ENCODE assay signal across 8 cellular contexts in genomic region chr4:102263024-102263787, GRCh38.
DNase-seq lines count a peak whose midpoint lies in the region; ATAC-seq, FAIRE-seq and TF ChIP-seq lines count a peak whose summit lies in the region.

No MANE protein-coding gene starts in this region.

- TF ChIP-seq RAD21 in GM12878 (IDR thresholded peaks at IDR 0.05; ENCODE audit: insufficient read depth, low read depth, low read length) = peak; percentile 61

- no peak overlapping the region for H2AFZ ChIP-seq in GM12878 (ENCODE audit: control insufficient read depth, low read depth, low read length)

- no peak overlapping the region for H3K27ac ChIP-seq in GM12878 (ENCODE audit: control insufficient read depth, insufficient read depth)

- no TSS peak for BruUV-seq in GM12878 (replicated peaks; lab: Mats Ljungman, UMichigan)

- H3K9me3 ChIP-seq in GM12878 (replicated peaks; ENCODE audit: control insufficient read depth, insufficient read depth, low read length) = no peaks in the 10 kb centered on the region

- 58% methylated on average over 3 of the region's 3 CpGs for WGBS in GM12878 (ENCODE audit: insufficient coverage, insufficient replicate concordance, low lambda C conversion rate, missing lambda C conversion rate)
- 40 to 42% methylated on average over 3 of the region's 3 CpGs for WGBS in lower leg skin, 2 donors

- no peaks in the 10 kb centered on the region for H3K27me3 ChIP-seq in GM12878 (replicated peaks in 1 of 2; ENCODE audit: control insufficient read depth in 2 of 2, insufficient read depth in 2 of 2, low read length in 1 of 2)

- H3K4me3 ChIP-seq in GM12878 (no peak overlapping the region), lower leg skin (ENCODE audit: low read depth, poor library complexity, severe bottlenecking) (no peak overlapping the region)

- no peak overlapping the region for H3K4me2 ChIP-seq in GM12878 (ENCODE audit: control insufficient read depth, insufficient read depth)

- SMC1A ChIA-PET in GM12878 (lab: Charles Lee; ENCODE audit: uncharacterized antibody, unreplicated experiment) = interaction anchor here (1.2 to 1.7 kb wide), 3 partner anchors 9 to 168 kb away, joined by 3 to 5 read pairs (median 3); no protein-coding TSS in a partner anchor

- ATAC-seq in GM19324 (IDR thresholded peaks at IDR 0.05; ENCODE audit: low FRiP score, unreplicated experiment) (peak; percentile 59), HG03108 (IDR thresholded peaks at IDR 0.05; ENCODE audit: unreplicated experiment) (peak; percentile 74), GM12878 (peak; percentile 94), left lobe of liver (peak; percentile 89)

- RAD21 ChIA-PET in GM12878 (lab: Charles Lee; ENCODE audit: unreplicated experiment) = interaction anchor here (2.6 kb wide), 1 partner anchor 167 kb away, joined by 16 read pairs; no protein-coding TSS in a partner anchor

- in situ Hi-C loops in GM12878 (cut with MboI) = no loop called here

- no peaks in the 10 kb centered on the region for H4K20me1 ChIP-seq in GM12878 (ENCODE audit: control insufficient read depth, insufficient read depth)

- TF ChIP-seq EP300 in GM12878 (IDR thresholded peaks at IDR 0.05; ENCODE audit: borderline replicate concordance in 1 of 2, control insufficient read depth in 1 of 2, low read depth in 2 of 2, low read length in 2 of 2) = no peak

- CTCF ChIA-PET in GM12878 (lab: Yijun Ruan, JAX) = interaction anchor here (1.1 to 1.6 kb wide), 3 partner anchors 83 to 167 kb away, joined by 3 to 6 read pairs (median 5); partner anchors contain the start of gene SLC39A8

- no peak for FAIRE-seq in GM12878 (lab: Jason Lieb, UNC)

- peak; percentile 57 for DNase-seq in NCI-H1105 treated with DMSO at 0.1 percent for 48 hours (lab: John Stamatoyannopoulos, UW)
- DNase-seq in NCI-H1105 (lab: John Stamatoyannopoulos, UW) = no peak
- DNase-seq in NCI-H2227 treated with DMSO at 0.1 percent for 48 hours (lab: John Stamatoyannopoulos, UW) = peak; percentile 60
- DNase-seq in GM12878 (ENCODE audit: low read depth, low spot score) = no peak
- DNase-seq in left lobe of liver (ENCODE audit: low spot score) = no peak
- DNase-seq in lower leg skin (ENCODE audit: low spot score in 2 of 2) = no peak

- no peaks in the 10 kb centered on the region for H3K36me3 ChIP-seq in GM12878 (ENCODE audit: control insufficient read depth in 2 of 2, insufficient read depth in 2 of 2, low read length in 1 of 2)

- POLR2A ChIA-PET in GM12878 (lab: Charles Lee) = no interaction called here

- no peaks in the 10 kb centered on the region for H3K4me1 ChIP-seq in GM12878 (ENCODE audit: control insufficient read depth, insufficient read depth, low read length)

- no peak overlapping the region for H3K9ac ChIP-seq in GM12878 (ENCODE audit: control insufficient read depth, insufficient read depth, low read length)

- intact Hi-C loops in GM12878 (cut with micrococcal nuclease; ENCODE audit: unreplicated experiment) (loop anchor here (5.0 kb wide), 1 partner anchor 1096 kb away; no protein-coding TSS in a partner anchor), lower leg skin (cut with DNase I; ENCODE audit: low total_unique reads) (no loop called here)

- H3K79me2 ChIP-seq in GM12878 (ENCODE audit: control insufficient read depth, insufficient read depth, low read length) = no peaks in the 10 kb centered on the region

- TF ChIP-seq CTCF in GM12878 (IDR thresholded peaks at IDR 0.05 in 2 of 3, conservative IDR thresholded peaks at IDR 0.05 in 1 of 3; ENCODE audit: control insufficient read depth in 2 of 3, extremely low read depth in 1 of 3, insufficient read depth in 1 of 3, low read depth in 3 of 3, low read length in 3 of 3) (peak; percentile 32 to 55 (median 40); a peak in 5 of 6 replicates), lower leg skin (IDR thresholded peaks at IDR 0.05) (no peak)

- TF ChIP-seq POLR2A in GM12878 (IDR thresholded peaks at IDR 0.05; ENCODE audit: low read depth, low read length) = no peak
- no peak for TF ChIP-seq POLR2A in lower leg skin (IDR thresholded peaks at IDR 0.05)

TF ChIP-seq in GM12878, 131 proteins besides CTCF, POLR2A, EP300 and RAD21:
- TF ChIP-seq CREB1 (IDR thresholded peaks at IDR 0.05; ENCODE audit: low read depth) = no peak
- TF ChIP-seq JUNB (IDR thresholded peaks at IDR 0.05) = 0 out of 2 replicates have a peak, but pooled peaks have one; percentile 24
- peak; percentile 27; the same call in 1 of the 2 replicates for TF ChIP-seq SMC3 (IDR thresholded peaks at IDR 0.05; ENCODE audit: borderline replicate concordance, low read length)
- TF ChIP-seq RFX5 (IDR thresholded peaks at IDR 0.05; ENCODE audit: low read depth, low read length) = no peak
- TF ChIP-seq ZBED1 (IDR thresholded peaks at IDR 0.05; ENCODE audit: borderline replicate concordance) = no peak
- TF ChIP-seq RUNX3 (IDR thresholded peaks at IDR 0.05; ENCODE audit: low read length) = peak; percentile 85
- TF ChIP-seq MXI1 (IDR thresholded peaks at IDR 0.05; ENCODE audit: low read depth, low read length) = no peak

Comparison
In these comparisons a context has a peak if more than half of its experiments do, and no peak if none do; other contexts are left out.
1. DNase-seq: peak in NCI-H1105 treated with DMSO at 0.1 percent for 48 hours (single experiment) and NCI-H2227 treated with DMSO at 0.1 percent for 48 hours (single experiment); none in NCI-H1105 (single experiment), GM12878 (single experiment), left lobe of liver (single experiment) and lower leg skin (0 of 2).
2. CTCF ChIP-seq: peak in GM12878 (3 of 3); none in lower leg skin (0 of 3).
3. Peak in every context shown above with its lines, with median percentiles within 50 percentile points of each other: ATAC-seq.